24 cellular contexts compared by ENCODE assay signal in the genomic region with DNA sequence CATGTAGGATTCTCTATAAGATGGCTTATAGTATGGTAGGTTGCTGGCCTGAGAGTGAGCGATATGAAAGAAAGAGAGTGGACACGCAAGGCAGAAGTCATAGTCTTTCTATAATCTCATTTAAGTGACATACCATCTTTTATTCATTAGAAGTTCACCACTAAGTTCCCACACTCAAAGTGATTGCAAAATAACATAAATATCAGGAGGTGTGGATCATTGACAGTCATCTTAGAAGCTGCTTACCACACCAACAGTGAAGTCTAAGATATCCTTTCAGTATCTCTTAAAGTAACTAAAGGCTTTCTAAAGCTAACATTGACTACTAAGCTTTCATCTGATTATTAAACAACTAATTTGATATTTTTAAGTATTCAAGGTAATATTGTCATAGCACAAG. TPM values are rescaled to one million over a fixed set of nuclear protein-coding genes. Genes with fewer than 3 reads are reported as not detected.
A peak's percentile ranks its signal among the peaks of the same experiment; 100 is the strongest.
DNase-seq lines count a peak whose midpoint lies in the region; TF ChIP-seq lines count a peak whose summit lies in the region.
"Had no signal": no experiment of that assay in that cellular context is flagged by ENCODE, and none has a peak within 500 bp of the region (broad histone marks: within the 10 kb centered on the region; RNA-seq: fewer than 3 reads in every experiment).

No MANE protein-coding gene starts in this region.

- H4K20me1 ChIP-seq in GM23248 (ENCODE audit: insufficient read depth) = no peaks in the 10 kb centered on the region
- H4K20me1 ChIP-seq: BLaER1 had no signal

- no peak overlapping the region for H2AFZ ChIP-seq in GM23248
- H2AFZ ChIP-seq: GM23338, PC-9 had no signal

- no peaks in the 10 kb centered on the region for H3K4me1 Mint-ChIP-seq in type B pancreatic cell (ENCODE audit: unreplicated experiment)
- H3K4me1 Mint-ChIP-seq: CD4-positive, CD25-positive, alpha-beta regulatory T cell; IgD-negative memory B cell had no signal

- 96 to 100% methylated on average over 2 of the region's 2 CpGs for WGBS in GM23248 (ENCODE audit: low coverage in 1 of 2, low lambda C conversion rate in 2 of 2, missing lambda C conversion rate in 2 of 2), 2 experiments

- H3K27me3 Mint-ChIP-seq in type B pancreatic cell = no peaks in the 10 kb centered on the region
- H3K27me3 Mint-ChIP-seq: CD4-positive, CD25-positive, alpha-beta regulatory T cell; IgD-negative memory B cell had no signal

- no peaks in the 10 kb centered on the region for H3K4me1 ChIP-seq in GM23248 (ENCODE audit: insufficient read depth)
- H3K4me1 ChIP-seq: A549, BLaER1, SJSA1 had no signal

- no peak overlapping the region for H3K4me3 Mint-ChIP-seq in type B pancreatic cell
- H3K4me3 Mint-ChIP-seq: CD4-positive, CD25-positive, alpha-beta regulatory T cell; GM23338; H9; HFFc6; IgD-negative memory B cell had no signal

- H3K27me3 ChIP-seq in GM23248 (replicated peaks; ENCODE audit: insufficient read depth) = no peaks in the 10 kb centered on the region
- H3K27me3 ChIP-seq: BLaER1, SJSA1 had no signal

- H3K9me3 Mint-ChIP-seq in type B pancreatic cell = no peaks in the 10 kb centered on the region
- H3K9me3 Mint-ChIP-seq: GM23338, HFFc6 had no signal

- H3K79me2 ChIP-seq in GM23248 (ENCODE audit: insufficient read depth) = no peaks in the 10 kb centered on the region

- H3K9me3 ChIP-seq in GM23248 (ENCODE audit: low read depth) = no peaks in the 10 kb centered on the region
- H3K9me3 ChIP-seq: SJSA1 had no signal

- no peaks in the 10 kb centered on the region for H3K9me2 ChIP-seq in GM23248 (ENCODE audit: insufficient read depth)

- in situ Hi-C loops in GM23248 (cut with MboI) = loop anchor here (10.0 to 25.0 kb wide), 2 partner anchors 297 to 565 kb away; no protein-coding TSS in a partner anchor

- H3K36me3 Mint-ChIP-seq in type B pancreatic cell = no peaks in the 10 kb centered on the region
- H3K36me3 Mint-ChIP-seq: CD4-positive, CD25-positive, alpha-beta regulatory T cell; IgD-negative memory B cell had no signal

- no peak overlapping the region for H3K9ac ChIP-seq in GM23248
- H3K9ac ChIP-seq: BLaER1 had no signal

- no peak overlapping the region for H3K27ac Mint-ChIP-seq in type B pancreatic cell
- H3K27ac Mint-ChIP-seq: CD4-positive, CD25-positive, alpha-beta regulatory T cell; GM23338; H9; HFFc6; IgD-negative memory B cell had no signal

- TF ChIP-seq CTCF in epithelial cell of esophagus (IDR thresholded peaks at IDR 0.05; ENCODE audit: insufficient read depth, low read depth, low read length, missing control alignments) (no peak), foreskin fibroblast (IDR thresholded peaks at IDR 0.05; ENCODE audit: low read depth, low read length) (no peak), type B pancreatic cell (conservative IDR thresholded peaks at IDR 0.05) (no peak)

- no peaks in the 10 kb centered on the region for H3K36me3 ChIP-seq in GM23248 (ENCODE audit: low read depth)
- H3K36me3 ChIP-seq: BLaER1, SJSA1 had no signal

- no peak overlapping the region for H3K4me2 ChIP-seq in GM23248 (ENCODE audit: unreplicated experiment)
- H3K4me2 ChIP-seq: A549, BLaER1, GM23338, PC-9 had no signal

- no peak overlapping the region for H3K4me3 ChIP-seq in GM23248
- H3K4me3 ChIP-seq in epithelial cell of esophagus (ENCODE audit: low read length) = no peak overlapping the region
- no peak overlapping the region for H3K4me3 ChIP-seq in foreskin fibroblast (ENCODE audit: low read depth in 1 of 2, low read length in 2 of 2)
- H3K4me3 ChIP-seq: A549, BLaER1, GM23338, PC-9, SJSA1 had no signal

- no peak overlapping the region for H3K27ac ChIP-seq in GM23248
- H3K27ac ChIP-seq: A549, BLaER1, PC-9, SJSA1 had no signal

- H3F3A ChIP-seq in GM23248 (ENCODE audit: insufficient read depth) = no peaks in the 10 kb centered on the region

- peak; percentile 34 for DNase-seq in GM23248
- DNase-seq in epithelial cell of esophagus (ENCODE audit: low read depth) = peak; percentile 45
- DNase-seq in foreskin fibroblast = peak; percentile 18 to 24
- no peak for DNase-seq in activated T-cell treated with anti-CD3 and anti-CD28 coated beads, Interleukin-2, amount 50 U/mL, for 48 hours
- DNase-seq in dedifferentiated amniotic fluid mesenchymal stem cell (ENCODE audit: extremely low spot score) = no peak
- no peak for DNase-seq in type B pancreatic cell (ENCODE audit: extremely low spot score, unreplicated experiment)
- DNase-seq in stimulated activated CD8-positive, alpha-beta memory T cell treated with anti-CD3 and anti-CD28 coated beads, Interleukin-4, amount 100 ng/mL, for 48 hours = no peak
- DNase-seq: CD4-positive, CD25-positive, alpha-beta regulatory T cell; DMS153; DND-41; H9; HFFc6; NCI-H1048; NCI-H1417; NCI-H1694; NCI-H2029 treated with DMSO at 0.1 percent for 48 hours; NCI-H526 treated with DMSO at 0.1 percent for 48 hours; PC-9; Right ventricle myocardium superior had no signal

RNA-seq across cellular contexts. Expression of a gene that starts 36.9 kb away (rescaled TPM):
- total RNA-seq in GM23248 (2014; rRNA removed; shearing (Covaris generic)) = 30.7 and 35.3 TPM in 2 replicates
- polyA plus RNA-seq in GM23248 (2016; fragmentation: Nextera tagmentation; extraction: Ambion mirVana) = 47.0 and 50.4 TPM in 2 replicates
- total RNA-seq in type B pancreatic cell (ENCODE audit: low replicate concordance) = 20.9 and 39.2 TPM in 2 replicates

Comparison
In these comparisons a context has a peak if more than half of its experiments do, and no peak if none do; other contexts are left out.
1. DNase-seq: peak in GM23248 (single experiment), epithelial cell of esophagus (single experiment) and foreskin fibroblast (2 of 2); none in activated T-cell treated with anti-CD3 and anti-CD28 coated beads, Interleukin-2, amount 50 U/mL, for 48 hours (0 of 2), dedifferentiated amniotic fluid mesenchymal stem cell (single experiment), type B pancreatic cell (single experiment) and stimulated activated CD8-positive, alpha-beta memory T cell treated with anti-CD3 and anti-CD28 coated beads, Interleukin-4, amount 100 ng/mL, for 48 hours (single experiment).